In genomic region chr10:104337985-104338735, GRCh38 we compare ENCODE assay signal across 8 cellular contexts. TPM values are rescaled to one million over a fixed set of nuclear protein-coding genes. Genes with fewer than 3 reads are reported as not detected.
DNase-seq lines count a peak whose midpoint lies in the region; ATAC-seq, FAIRE-seq and TF ChIP-seq lines count a peak whose summit lies in the region.

TSS of gene ITPRIP (minus strand) at chr10:104338465. CDS start at chr10:104316051, 22,414 bp downstream.

- H3K9me3 ChIP-seq in NT2/D1 (ENCODE audit: insufficient read depth, low read length) (no peaks in the 10 kb centered on the region), endothelial cell of umbilical vein (replicated peaks; ENCODE audit: control insufficient read depth, insufficient read depth, low read length) (no peaks in the 10 kb centered on the region), mucosa of descending colon (no peaks in the 10 kb centered on the region)

- peaks cover 8% of the 10 kb centered on the region; the same call in 1 of the 2 replicates for H3K36me3 ChIP-seq in ACC112 (ENCODE audit: insufficient read depth, low read length)
- H3K36me3 ChIP-seq in NT2/D1 (ENCODE audit: insufficient read depth, insufficient read length, low read length): peaks cover 16% of the 10 kb centered on the region
- peaks cover 2 to 7% of the 10 kb centered on the region in 2 experiments for H3K36me3 ChIP-seq in endothelial cell of umbilical vein (ENCODE audit: control insufficient read depth in 2 of 2, extremely low read depth in 1 of 2, insufficient read depth in 2 of 2, low read length in 2 of 2)
- no peaks in the 10 kb centered on the region for H3K36me3 ChIP-seq in mucosa of descending colon (ENCODE audit: low read depth)

- H3K9ac ChIP-seq in NT2/D1 (ENCODE audit: insufficient read length, low read depth) (peak within 1 kb of the TSS; percentile 79), endothelial cell of umbilical vein (replicated peaks; ENCODE audit: extremely low read depth, insufficient read depth, low read length) (peak within 1 kb of the TSS; percentile 99)

- peak within 1 kb of the TSS; percentile 68 for H2AFZ ChIP-seq in ACC112 (ENCODE audit: low read length, unreplicated experiment)
- peak within 1 kb of the TSS; percentile 85 for H2AFZ ChIP-seq in endothelial cell of umbilical vein (ENCODE audit: low read depth, low read length)

- H3K27ac ChIP-seq in ACC112 (ENCODE audit: low read depth, low read length): peak within 1 kb of the TSS; percentile 100
- peak within 1 kb of the TSS; percentile 100 for H3K27ac ChIP-seq in endothelial cell of umbilical vein (ENCODE audit: insufficient read depth, low read depth, low read length)

- dilution Hi-C loops in endothelial cell of umbilical vein (cut with MboI; ENCODE audit: extremely low pct_ligation_motif_present, low sequenced_read_pairs): no loop called here

- H3K4me1 ChIP-seq in ACC112 (ENCODE audit: control insufficient read depth, insufficient read depth, low read length, unreplicated experiment): peaks cover 41% of the 10 kb centered on the region
- H3K4me1 ChIP-seq in NT2/D1 (ENCODE audit: insufficient read depth, insufficient read length): peaks cover 7% of the 10 kb centered on the region
- H3K4me1 ChIP-seq in endothelial cell of umbilical vein (ENCODE audit: control insufficient read depth, extremely low read depth, insufficient read depth, low read length): peaks cover 53% of the 10 kb centered on the region
- H3K4me1 ChIP-seq in mucosa of descending colon (ENCODE audit: low read depth): peaks cover 32% of the 10 kb centered on the region

- ATAC-seq in GM18517 (IDR thresholded peaks at IDR 0.05; ENCODE audit: unreplicated experiment) (peak; percentile 76), HG03039 (IDR thresholded peaks at IDR 0.05; ENCODE audit: unreplicated experiment) (peak; percentile 63), mucosa of descending colon (peak; percentile 83)

- intact Hi-C loops in endothelial cell of umbilical vein (cut with micrococcal nuclease): loop anchor here (1.0 to 10.0 kb wide), 4 partner anchors 33 to 433 kb away; no protein-coding TSS in a partner anchor
- intact Hi-C loops in mucosa of descending colon (cut with DNase I, micrococcal nuclease): no loop called here

- H3K4me3 ChIP-seq in ACC112 (ENCODE audit: low read depth, low read length): peak within 1 kb of the TSS; percentile 99
- peak within 1 kb of the TSS; percentile 75 for H3K4me3 ChIP-seq in NT2/D1 (ENCODE audit: insufficient read length, low read depth)
- peak within 1 kb of the TSS; percentile 64 to 99 (median 94) for H3K4me3 ChIP-seq in endothelial cell of umbilical vein (replicated peaks in 1 of 3; ENCODE audit: insufficient read depth in 1 of 3, low read depth in 1 of 3, low read length in 3 of 3)
- H3K4me3 ChIP-seq in mucosa of descending colon: peak within 1 kb of the TSS; percentile 67

- FAIRE-seq in endothelial cell of umbilical vein (lab: Jason Lieb, UNC): peak; percentile 70

- BruUV-seq in endothelial cell of umbilical vein (replicated peaks; lab: Mats Ljungman, UMichigan): no TSS peak

- CTCF ChIA-PET in endothelial cell of umbilical vein (lab: Charles Lee): interaction anchor here (0.9 to 3.0 kb wide), 14 partner anchors 12 to 64 kb away, joined by 3 to 36 read pairs (median 4); partner anchors contain the start of gene CFAP58

- peak within 1 kb of the TSS; percentile 97 for H3K4me2 ChIP-seq in endothelial cell of umbilical vein (ENCODE audit: insufficient read depth, low read length)

- no peak for DNase-seq in NT2/D1 (ENCODE audit: low read depth, low spot score)
- DNase-seq in activated CD8-positive, alpha-beta memory T cell treated with anti-CD3 and anti-CD28 coated beads, Interleukin-2, amount 50 U/mL, for 1 hour (ENCODE audit: extremely low read depth): peak; percentile 47
- DNase-seq in endothelial cell of umbilical vein (ENCODE audit: low read depth, low spot score): peak; percentile 93
- peak; percentile 78 to 88 (median 81) for DNase-seq in mucosa of descending colon
- peak; percentile 52 to 68 for DNase-seq in stimulated activated CD8-positive, alpha-beta memory T cell treated with anti-CD3 and anti-CD28 coated beads, Interleukin-7, amount 100 ng/mL, for 48 hours (ENCODE audit: extremely low read depth in 1 of 2, low read depth in 1 of 2)

- TF ChIP-seq CTCF in endothelial cell of umbilical vein (IDR thresholded peaks at IDR 0.05; ENCODE audit: extremely low read depth in 1 of 2, insufficient read depth in 1 of 2, low read depth in 1 of 2, low read length in 2 of 2) (peak; percentile 14 to 32), mucosa of descending colon (IDR thresholded peaks at IDR 0.05) (no peak)

- peak; percentile 77 for TF ChIP-seq POLR2A in endothelial cell of umbilical vein (IDR thresholded peaks at IDR 0.05; ENCODE audit: low read depth, low read length)

- H3K9me1 ChIP-seq in endothelial cell of umbilical vein (replicated peaks; ENCODE audit: control insufficient read depth, extremely low read depth, insufficient read depth, low read length): no peaks in the 10 kb centered on the region

- POLR2A ChIA-PET in endothelial cell of umbilical vein (lab: Charles Lee): interaction anchor here (0.7 to 1.5 kb wide), 3 partner anchors 9 to 34 kb away, joined by 3 to 10 read pairs (median 3); no protein-coding TSS in a partner anchor

- H4K20me1 ChIP-seq in endothelial cell of umbilical vein (replicated peaks; ENCODE audit: control insufficient read depth, extremely low read depth, insufficient read depth, low read length): no peaks in the 10 kb centered on the region

- H3K79me2 ChIP-seq in ACC112 (ENCODE audit: control insufficient read depth, insufficient read depth, low read length, unreplicated experiment): peaks cover 66% of the 10 kb centered on the region
- peaks cover 51% of the 10 kb centered on the region for H3K79me2 ChIP-seq in endothelial cell of umbilical vein (ENCODE audit: control insufficient read depth, insufficient read depth, low read length)

- H3K27me3 ChIP-seq in ACC112 (ENCODE audit: insufficient read depth, low read length) (no peaks in the 10 kb centered on the region), NT2/D1 (ENCODE audit: insufficient read depth, insufficient read length) (peaks cover 17% of the 10 kb centered on the region), endothelial cell of umbilical vein (ENCODE audit: control insufficient read depth in 2 of 2, insufficient read depth in 2 of 2, low read length in 2 of 2) (no peaks in the 10 kb centered on the region)

TF ChIP-seq in endothelial cell of umbilical vein, 7 proteins besides CTCF, POLR2A, EP300 and RAD21:
- peak; percentile 56 for TF ChIP-seq FOS (IDR thresholded peaks at IDR 0.05; ENCODE audit: borderline replicate concordance, insufficient read depth, low read length)
- TF ChIP-seq EZH2 (IDR thresholded peaks at IDR 0.05; ENCODE audit: borderline replicate concordance, low read depth, low read length, severe bottlenecking): no peak
- TF ChIP-seq GATA2 (IDR thresholded peaks at IDR 0.05; ENCODE audit: insufficient read depth, insufficient read length, low read depth, low read length): no peak
- peak; percentile 79 for TF ChIP-seq POLR2AphosphoS5 (IDR thresholded peaks at IDR 0.05; ENCODE audit: insufficient read depth, low read depth, low read length)
- peak; percentile 28 for TF ChIP-seq JUN (IDR thresholded peaks at IDR 0.05; ENCODE audit: borderline replicate concordance, insufficient read depth, insufficient read length, low read depth)
- TF ChIP-seq, protein P1, sequence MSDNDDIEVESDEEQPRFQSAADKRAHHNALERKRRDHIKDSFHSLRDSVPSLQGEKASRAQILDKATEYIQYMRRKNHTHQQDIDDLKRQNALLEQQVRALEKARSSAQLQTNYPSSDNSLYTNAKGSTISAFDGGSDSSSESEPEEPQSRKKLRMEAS (IDR thresholded peaks at IDR 0.05; ENCODE audit: insufficient read depth, insufficient read length): no peak
- TF ChIP-seq MYC (IDR thresholded peaks at IDR 0.05; ENCODE audit: low read depth, low read length): no peak

RNA-seq across cellular contexts. Expression of gene ITPRIP, which starts in this region (rescaled TPM):
- 31.4 and 33.3 TPM in 2 replicates for total RNA-seq in endothelial cell of umbilical vein
- polyA plus RNA-seq in endothelial cell of umbilical vein: 27.5 and 33.2 TPM in 2 replicates
- 30.0 and 32.0 TPM in 2 replicates for polyA plus RNA-seq in endothelial cell of umbilical vein (2011; cell fraction: cytosol; rRNA removed)
- 46.1 and 47.6 TPM in 2 replicates for polyA plus RNA-seq in endothelial cell of umbilical vein (2011; cell fraction: nucleus; rRNA removed)
- 33.9 and 36.0 TPM in 2 replicates for polyA plus RNA-seq in endothelial cell of umbilical vein (2012)
- 41.3 and 46.5 TPM in 2 replicates for polyA minus RNA-seq in endothelial cell of umbilical vein
- 13.7 TPM for polyA minus RNA-seq in endothelial cell of umbilical vein (2011; cell fraction: cytosol; rRNA and poly(A)+ RNA removed)
- polyA minus RNA-seq in endothelial cell of umbilical vein (2011; cell fraction: nucleus; rRNA and poly(A)+ RNA removed): 69.6 and 71.3 TPM in 2 replicates
- total RNA-seq in mucosa of descending colon: 10 to 100 TPM in 1 of 3 donors, 1 to 10 TPM in 2; 3.2 to 10.7 (median 5.7) TPM
